12 cellular contexts compared by ENCODE assay signal in the genomic region with DNA sequence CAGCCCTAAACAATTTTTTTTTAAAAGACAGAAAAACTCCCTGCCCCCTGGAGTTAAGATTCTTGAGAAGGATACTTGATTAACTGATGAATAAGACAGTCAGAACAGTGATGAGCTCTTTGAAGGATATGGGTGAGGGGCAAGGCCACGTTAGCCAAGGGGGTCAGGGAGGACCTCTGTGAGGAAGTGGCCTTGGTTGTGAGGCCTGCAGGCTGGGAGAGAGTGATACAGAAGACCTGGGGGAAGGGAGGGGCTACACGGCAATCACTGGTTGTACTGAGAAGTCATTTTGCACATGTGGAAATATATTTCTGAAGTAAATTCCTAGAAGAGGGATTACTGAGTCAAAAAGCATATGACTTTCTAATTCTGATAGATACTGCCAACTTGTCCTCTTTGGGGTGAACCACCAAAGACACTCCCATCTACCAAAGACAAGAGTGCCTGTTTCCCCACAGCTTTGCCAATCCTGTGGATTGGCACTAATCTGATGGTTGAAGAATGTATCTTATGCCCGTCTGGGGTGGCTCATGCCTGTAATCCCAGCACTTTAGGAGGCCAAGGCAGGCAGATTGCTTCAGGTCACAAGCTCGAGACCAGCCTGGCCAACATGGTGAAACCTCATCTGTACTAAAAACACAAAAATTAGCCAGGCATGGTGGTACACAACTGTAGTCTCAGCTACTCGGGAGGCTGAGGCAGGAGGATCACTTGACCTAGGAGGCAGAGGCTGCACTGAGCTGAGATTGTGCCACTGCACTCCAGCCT. TPM values are rescaled to one million over a fixed set of nuclear protein-coding genes. Genes with fewer than 3 reads are reported as not detected.
"Had no signal": no experiment of that assay in that cellular context is flagged by ENCODE, and none has a peak within 500 bp of the region (broad histone marks: within the 10 kb centered on the region; RNA-seq: fewer than 3 reads in every experiment).

No MANE protein-coding gene starts in this region.

- H3K9me3 ChIP-seq: left lung had no signal

- H3K27ac ChIP-seq: left lung had no signal

- H3K4me3 ChIP-seq: left lung had no signal

- DNase-seq: activated CD4-positive, alpha-beta T cell treated with anti-CD3 and anti-CD28 coated beads, Interleukin-2, amount 50 U/mL, for 48 hours; activated CD8-positive, alpha-beta memory T cell treated with anti-CD3 and anti-CD28 coated beads, Interleukin-2, amount 50 U/mL, for 4 hours; activated naive CD4-positive, alpha-beta T cell treated with anti-CD3 and anti-CD28 coated beads for 36 hours; foreskin melanocyte; left lung; T-helper 17 cell; trophoblast cell had no signal

- H3K4me1 ChIP-seq: left lung had no signal

- H3K27me3 ChIP-seq: left lung had no signal

- ATAC-seq: activated CD4-positive, CD25-positive, alpha-beta regulatory T cell treated with anti-CD3 and anti-CD28 coated beads, Interleukin-2, amount 50 U/mL, for 24 hours; left lung; T-helper 17 cell had no signal

- H3K36me3 ChIP-seq: left lung had no signal

- FAIRE-seq: astrocyte, endothelial cell of umbilical vein, islet of Langerhans, TTC549 had no signal

RNA-seq across cellular contexts. Expression of gene PARD6B, which starts 41.2 kb away (rescaled TPM):
- total RNA-seq: endothelial cell of umbilical vein had no signal
